Comparison of ENCODE assay signal across 8 cellular contexts in genomic region chr12:79690156-79690605, GRCh38. TPM values are rescaled to one million over a fixed set of nuclear protein-coding genes. Genes with fewer than 3 reads are reported as not detected.
DNase-seq lines count a peak whose midpoint lies in the region; ATAC-seq and TF ChIP-seq lines count a peak whose summit lies in the region.

No MANE protein-coding gene starts in this region.

- H3K4me1 Mint-ChIP-seq in CD4-positive, CD25-positive, alpha-beta regulatory T cell: peaks cover 5 to 22% (median 15%) of the 10 kb centered on the region in 4 donors

- H3K36me3 ChIP-seq in CD4-positive, CD25-positive, alpha-beta regulatory T cell (ENCODE audit: control insufficient read depth, insufficient read depth, low read length): no peaks in the 10 kb centered on the region
- H3K36me3 ChIP-seq in SJCRH30 (0 out of 2 replicates have a peak, but pooled peaks cover under 1% of the 10 kb centered on the region), esophagus (ENCODE audit: control insufficient read depth in 2 of 2, insufficient read depth in 2 of 2, low read length in 1 of 2) (no peaks in the 10 kb centered on the region), neutrophil (no peaks in the 10 kb centered on the region)

- peaks cover 13% of the 10 kb centered on the region for H3K4me1 ChIP-seq in CD4-positive, CD25-positive, alpha-beta regulatory T cell (ENCODE audit: control insufficient read depth, insufficient read depth, low read length, poor library complexity, severe bottlenecking)
- H3K4me1 ChIP-seq in SJCRH30 (0 out of 2 replicates have a peak, but pooled peaks cover 3% of the 10 kb centered on the region), esophagus (ENCODE audit: control insufficient read depth in 2 of 2, insufficient read depth in 2 of 2, low read length in 1 of 2) (no peaks in the 10 kb centered on the region), neutrophil (ENCODE audit: control insufficient read depth in 1 of 2, insufficient read depth in 1 of 2, low read depth in 1 of 2, low read length in 1 of 2) (peaks cover 22 to 27% of the 10 kb centered on the region in 2 experiments)

- H3K27me3 Mint-ChIP-seq in CD4-positive, CD25-positive, alpha-beta regulatory T cell: peaks cover 80% of the 10 kb centered on the region

- H3K9me3 ChIP-seq in CD4-positive, CD25-positive, alpha-beta regulatory T cell (ENCODE audit: control insufficient read depth in 2 of 2, low read length in 2 of 2): no peaks in the 10 kb centered on the region
- H3K9me3 ChIP-seq in SJCRH30 (replicated peaks) (no peaks in the 10 kb centered on the region), esophagus (ENCODE audit: control insufficient read depth in 2 of 2, insufficient read depth in 1 of 2, low read depth in 1 of 2, low read length in 1 of 2) (no peaks in the 10 kb centered on the region), neutrophil (no peaks in the 10 kb centered on the region)

- no peak overlapping the region for H3K4me3 ChIP-seq in CD4-positive, CD25-positive, alpha-beta regulatory T cell (ENCODE audit: low read depth, low read length)
- H3K4me3 ChIP-seq in SJCRH30: peak overlapping the region; percentile 93
- peak overlapping the region; percentile 80 to 98 for H3K4me3 ChIP-seq in esophagus (ENCODE audit: low read depth in 1 of 2, low read length in 2 of 2)
- H3K4me3 ChIP-seq in neutrophil (ENCODE audit: low read depth in 1 of 2, low read length in 1 of 2): peak overlapping the region; percentile 57 to 67

- H3K27ac ChIP-seq in CD4-positive, CD25-positive, alpha-beta regulatory T cell (ENCODE audit: insufficient read depth, low read length, poor library complexity, severe bottlenecking): no peak overlapping the region
- peak overlapping the region; percentile 75 for H3K27ac ChIP-seq in SJCRH30
- H3K27ac ChIP-seq in esophagus (ENCODE audit: low read depth in 2 of 2, low read length in 1 of 2): peak overlapping the region; percentile 87 to 92
- no peak overlapping the region for H3K27ac ChIP-seq in neutrophil

- TF ChIP-seq CTCF in neutrophil (IDR thresholded peaks at IDR 0.05): no peak

- H3K36me3 Mint-ChIP-seq in CD4-positive, CD25-positive, alpha-beta regulatory T cell: no peaks in the 10 kb centered on the region

- ATAC-seq in CD4-positive, CD25-positive, alpha-beta regulatory T cell (ENCODE audit: low read depth in 2 of 2): peak; percentile 19 to 22
- ATAC-seq in GM18873 (IDR thresholded peaks at IDR 0.05; ENCODE audit: low FRiP score, unreplicated experiment) (peak; percentile 27), HG03064 (IDR thresholded peaks at IDR 0.05; ENCODE audit: low read depth, unreplicated experiment) (peak; percentile 34)

- 0 to 1% methylated on average over 20 to 40 of the region's 40 CpGs for WGBS in esophagus, 2 donors

- DNase-seq in CD4-positive, CD25-positive, alpha-beta regulatory T cell: no peak
- peak; percentile 58 to 63 for DNase-seq in SJCRH30
- DNase-seq in GM19240 (ENCODE audit: insufficient read length, low spot score): no peak
- DNase-seq in NCI-H2107 treated with DMSO at 0.1 percent for 48 hours (lab: John Stamatoyannopoulos, UW; ENCODE audit: unreplicated experiment): no peak

- H3K4me3 Mint-ChIP-seq in CD4-positive, CD25-positive, alpha-beta regulatory T cell: peak overlapping the region; percentile 37 to 85 (median 78)

- peaks cover 0 to 6% (median 0%) of the 10 kb centered on the region in 7 donors for H3K9me3 Mint-ChIP-seq in CD4-positive, CD25-positive, alpha-beta regulatory T cell

- peaks cover 40% of the 10 kb centered on the region for H3K27me3 ChIP-seq in CD4-positive, CD25-positive, alpha-beta regulatory T cell (ENCODE audit: control insufficient read depth, insufficient read depth, low read length)
- H3K27me3 ChIP-seq in SJCRH30: no peaks in the 10 kb centered on the region
- no peaks in the 10 kb centered on the region for H3K27me3 ChIP-seq in esophagus (ENCODE audit: control insufficient read depth in 1 of 2, insufficient read depth in 2 of 2, low read length in 2 of 2)
- peaks cover 65% of the 10 kb centered on the region for H3K27me3 ChIP-seq in neutrophil

- no peak overlapping the region for H3K27ac Mint-ChIP-seq in CD4-positive, CD25-positive, alpha-beta regulatory T cell

RNA-seq across cellular contexts. Expression of gene PAWR, which starts 0.6 kb away (rescaled TPM):
- total RNA-seq in CD4-positive, CD25-positive, alpha-beta regulatory T cell: 5.8 TPM
- polyA plus RNA-seq in CD4-positive, CD25-positive, alpha-beta regulatory T cell: 1 to 10 TPM in 3 of 4 donors, under 1 TPM in 1; 0.20 to 2.2 (median 1.2) TPM
- total RNA-seq in SJCRH30 (2014; rRNA removed; shearing (Covaris generic)): 22.5 and 24.9 TPM in 2 replicates
- 10 to 100 TPM; 15.5 to 38.6 TPM for polyA plus RNA-seq in esophagus

Comparison
In these comparisons a context has a peak if more than half of its experiments do, and no peak if none do; other contexts are left out.
1. DNase-seq: peak in SJCRH30 (2 of 2); none in CD4-positive, CD25-positive, alpha-beta regulatory T cell (0 of 3), GM19240 (single experiment) and NCI-H2107 treated with DMSO at 0.1 percent for 48 hours (single experiment).
2. H3K27ac ChIP-seq: peak in SJCRH30 (single experiment) and esophagus (2 of 2); none in CD4-positive, CD25-positive, alpha-beta regulatory T cell (single experiment) and neutrophil (single experiment).
3. Peak in every context shown above with its lines, with median percentiles within 50 percentile points of each other: ATAC-seq.